ENCODE assay signal across 14 cellular contexts in genomic region chr10:128853537-128853936, GRCh38.
A peak's percentile ranks its signal among the peaks of the same experiment; 100 is the strongest.
DNase-seq lines count a peak whose midpoint lies in the region; ATAC-seq and TF ChIP-seq lines count a peak whose summit lies in the region.
"Had no signal": no experiment of that assay in that cellular context is flagged by ENCODE, and none has a peak within 500 bp of the region (broad histone marks: within the 10 kb centered on the region; RNA-seq: fewer than 3 reads in every experiment).

No MANE protein-coding gene starts in this region.

- H3K4me1 Mint-ChIP-seq in brain: peaks cover 52% of the 10 kb centered on the region
- H3K4me1 Mint-ChIP-seq in nephron: peaks cover 83% of the 10 kb centered on the region
- peaks cover 22% of the 10 kb centered on the region for H3K4me1 Mint-ChIP-seq in type B pancreatic cell (ENCODE audit: unreplicated experiment)
- H3K4me1 Mint-ChIP-seq: CD4-positive, CD25-positive, alpha-beta regulatory T cell had no signal

- H3K4me3 Mint-ChIP-seq in brain (no peak overlapping the region), nephron (peak overlapping the region in 1 of 3 experiments; percentile 44), type B pancreatic cell (peak overlapping the region; percentile 41)
- H3K4me3 Mint-ChIP-seq: CD4-positive, CD25-positive, alpha-beta regulatory T cell; CD8-positive, alpha-beta T cell; HFFc6 had no signal

- peaks cover 19% of the 10 kb centered on the region for H3K27me3 Mint-ChIP-seq in brain
- peaks cover 9% of the 10 kb centered on the region for H3K27me3 Mint-ChIP-seq in nephron (ENCODE audit: low read depth)
- H3K27me3 Mint-ChIP-seq in type B pancreatic cell: peaks cover 18% of the 10 kb centered on the region

- TF ChIP-seq CTCF in brain (conservative IDR thresholded peaks at IDR 0.05): no peak
- TF ChIP-seq CTCF in nephron (IDR thresholded peaks at IDR 0.05; ENCODE audit: unreplicated experiment in 3 of 3): no peak
- TF ChIP-seq CTCF in type B pancreatic cell (conservative IDR thresholded peaks at IDR 0.05): no peak

- no peak for ATAC-seq in HG03108 (IDR thresholded peaks at IDR 0.05; ENCODE audit: unreplicated experiment)
- ATAC-seq: CD8-positive, alpha-beta T cell had no signal

- peaks cover 0 to 4% (median 0%) of the 10 kb centered on the region in 5 experiments for H3K9me3 Mint-ChIP-seq in brain
- no peaks in the 10 kb centered on the region for H3K9me3 Mint-ChIP-seq in nephron
- H3K9me3 Mint-ChIP-seq in type B pancreatic cell: no peaks in the 10 kb centered on the region
- H3K9me3 Mint-ChIP-seq: CD8-positive, alpha-beta T cell had no signal

- DNase-seq in NCI-H748 treated with DMSO at 0.1 percent for 48 hours (lab: John Stamatoyannopoulos, UW) (peak; percentile 26), type B pancreatic cell (ENCODE audit: extremely low spot score, unreplicated experiment) (no peak), C1 segment of cervical spinal cord (lab: John Stamatoyannopoulos, UW) (no peak), kidney tubule cell (ENCODE audit: low spot score) (no peak)
- DNase-seq: Caco-2; CD4-positive, CD25-positive, alpha-beta regulatory T cell; CD8-positive, alpha-beta T cell; DMS153; DND-41; GOT3; HFFc6 had no signal

- H3K27ac Mint-ChIP-seq in brain (peak overlapping the region in 3 of 5 experiments; percentile 26 to 75 (median 42)), nephron (peak overlapping the region; percentile 99), type B pancreatic cell (peak overlapping the region; percentile 46)
- H3K27ac Mint-ChIP-seq: CD4-positive, CD25-positive, alpha-beta regulatory T cell; CD8-positive, alpha-beta T cell; HFFc6 had no signal

- H3K36me3 Mint-ChIP-seq in brain (no peaks in the 10 kb centered on the region), nephron (ENCODE audit: low read depth) (no peaks in the 10 kb centered on the region), type B pancreatic cell (no peaks in the 10 kb centered on the region)
- H3K36me3 Mint-ChIP-seq: CD4-positive, CD25-positive, alpha-beta regulatory T cell; CD8-positive, alpha-beta T cell had no signal

Comparison
In these comparisons a context has a peak if more than half of its experiments do, and no peak if none do; other contexts are left out.
1. H3K27ac Mint-ChIP-seq: peak in every context shown above with its lines; median percentile 99 in nephron; 46 in type B pancreatic cell; 42 in brain.